8 cellular contexts compared by ENCODE assay signal in genomic region chr10:35563266-35563891, GRCh38. TPM values are rescaled to one million over a fixed set of nuclear protein-coding genes. Genes with fewer than 3 reads are reported as not detected.
A peak's percentile ranks its signal among the peaks of the same experiment; 100 is the strongest.
DNase-seq lines count a peak whose midpoint lies in the region; ATAC-seq, FAIRE-seq and TF ChIP-seq lines count a peak whose summit lies in the region.

No MANE protein-coding gene starts in this region.

- H3K79me2 ChIP-seq in GM23248 (ENCODE audit: insufficient read depth) (peaks cover 12% of the 10 kb centered on the region; the same call in 1 of the 2 replicates), HepG2 (ENCODE audit: insufficient read depth, low read length) (no peaks in the 10 kb centered on the region)

- H3K36me3 ChIP-seq in GM23248 (ENCODE audit: low read depth), result no peaks in the 10 kb centered on the region
- no peaks in the 10 kb centered on the region for H3K36me3 ChIP-seq in colonic mucosa
- peaks cover 22 to 55% of the 10 kb centered on the region in 2 experiments for H3K36me3 ChIP-seq in HepG2 (replicated peaks in 1 of 2; ENCODE audit: control insufficient read depth in 1 of 2, insufficient read depth in 2 of 2, low read length in 2 of 2)

- H3K27me3 ChIP-seq in GM23248 (replicated peaks; ENCODE audit: insufficient read depth) (no peaks in the 10 kb centered on the region), colonic mucosa (no peaks in the 10 kb centered on the region), HepG2 (ENCODE audit: control insufficient read depth in 1 of 2, insufficient read depth in 2 of 2, low read length in 2 of 2) (no peaks in the 10 kb centered on the region)

- no peaks in the 10 kb centered on the region for H3F3A ChIP-seq in GM23248 (ENCODE audit: insufficient read depth)

- FAIRE-seq in HepG2 (lab: Jason Lieb, UNC), result peak; percentile 75

- intact Hi-C loops in colonic mucosa (cut with DNase I) (loop anchor here (10.0 kb wide), 1 partner anchor 329 kb away; no protein-coding TSS in a partner anchor), HepG2 (cut with micrococcal nuclease; ENCODE audit: unreplicated experiment) (loop anchor here (2.0 kb wide), 1 partner anchor 225 kb away; no protein-coding TSS in a partner anchor)

- TF ChIP-seq CTCF in colonic mucosa (IDR thresholded peaks at IDR 0.05), result peak; percentile 97
- TF ChIP-seq CTCF in HepG2 (CRISPR knock-in tag; IDR thresholded peaks at IDR 0.05), result peak; percentile 89

- DNase-seq in DMS114 treated with DMSO at 0.1 percent for 48 hours (lab: John Stamatoyannopoulos, UW; ENCODE audit: unreplicated experiment), result peak; percentile 59
- DNase-seq in GM23248, result peak; percentile 79
- DNase-seq in NCI-H1694 treated with DMSO at 0.1 percent for 48 hours (lab: John Stamatoyannopoulos, UW), result peak; percentile 81
- peak; percentile 35 for DNase-seq in UCSD-AML1 (lab: John Stamatoyannopoulos, UW; ENCODE audit: unreplicated experiment)
- peak; percentile 45 for DNase-seq in colonic mucosa
- peak; percentile 64 for DNase-seq in HepG2 (ENCODE audit: low spot score)
- DNase-seq in stimulated activated CD8-positive, alpha-beta memory T cell treated with anti-CD3 and anti-CD28 coated beads, Interleukin-2, amount 100 ng/mL, for 48 hours (ENCODE audit: low read depth in 2 of 2), result peak; percentile 15 to 20

- no peak overlapping the region for H3K4me2 ChIP-seq in GM23248 (ENCODE audit: unreplicated experiment)
- H3K4me2 ChIP-seq in HepG2 (ENCODE audit: low read depth, low read length), result no peak overlapping the region

- H3K4me1 ChIP-seq in GM23248 (ENCODE audit: insufficient read depth) (peaks cover 15% of the 10 kb centered on the region), colonic mucosa (no peaks in the 10 kb centered on the region), HepG2 (ENCODE audit: insufficient read depth, low read length) (no peaks in the 10 kb centered on the region)

- ATAC-seq in HepG2 (peak; percentile 71), GM21528 (IDR thresholded peaks at IDR 0.05; ENCODE audit: low FRiP score, unreplicated experiment) (no peak)

- WGBS in GM23248 (ENCODE audit: low coverage in 1 of 2, low lambda C conversion rate in 2 of 2, missing lambda C conversion rate in 2 of 2), 2 experiments, result 54% methylated on average over 13 of the region's 13 CpGs
- WGBS in HepG2 (ENCODE audit: low lambda C conversion rate), result 43% methylated on average over 13 of the region's 13 CpGs

- no peak overlapping the region for H3K4me3 ChIP-seq in GM23248
- no peak overlapping the region for H3K4me3 ChIP-seq in colonic mucosa
- H3K4me3 ChIP-seq in HepG2 (replicated peaks in 1 of 3; ENCODE audit: insufficient read depth in 1 of 3, low read depth in 2 of 3, low read length in 3 of 3), result no peak overlapping the region

- POLR2A ChIA-PET in HepG2 (lab: Yijun Ruan, JAX), result no interaction called here

- H3K9me2 ChIP-seq in GM23248 (ENCODE audit: insufficient read depth), result no peaks in the 10 kb centered on the region

- CTCF ChIA-PET in HepG2 (lab: Yijun Ruan, JAX; ENCODE audit: low intra/inter-chr PET ratio, low total read pairs), result no interaction called here

- H4K20me1 ChIP-seq in GM23248 (ENCODE audit: insufficient read depth) (no peaks in the 10 kb centered on the region), HepG2 (ENCODE audit: insufficient read depth, low read length) (no peaks in the 10 kb centered on the region)

- in situ Hi-C loops in GM23248 (cut with MboI), result loop anchor here (25.0 kb wide), 1 partner anchor 451 kb away; no protein-coding TSS in a partner anchor
- in situ Hi-C loops in HepG2 (cut with HindIII; ENCODE audit: extremely low pct_ligation_motif_present, low pct_unique_long_range_greater_than_20kb), result loop anchor here (25.0 kb wide), 1 partner anchor 451 kb away; no protein-coding TSS in a partner anchor

- H3K27ac ChIP-seq in GM23248, result no peak overlapping the region
- no peak overlapping the region for H3K27ac ChIP-seq in colonic mucosa
- no peak overlapping the region for H3K27ac ChIP-seq in HepG2 (ENCODE audit: extremely low read length, insufficient read depth, low read length)

- TF ChIP-seq EP300 in HepG2 (IDR thresholded peaks at IDR 0.05; ENCODE audit: low read depth in 2 of 2, low read length in 2 of 2) (no peak), HepG2 (CRISPR knock-in tag; IDR thresholded peaks at IDR 0.05; ENCODE audit: borderline replicate concordance) (no peak)

- no TSS peak for BruUV-seq in HepG2 (replicated peaks; lab: Mats Ljungman, UMichigan)

- 0 out of 2 replicates have a peak, but pooled peaks have one; percentile 36 for TF ChIP-seq RAD21 in HepG2 (CRISPR knock-in tag; IDR thresholded peaks at IDR 0.05)

- H3K9me3 ChIP-seq in GM23248 (ENCODE audit: low read depth), result no peaks in the 10 kb centered on the region
- no peaks in the 10 kb centered on the region for H3K9me3 ChIP-seq in colonic mucosa
- no peaks in the 10 kb centered on the region for H3K9me3 ChIP-seq in HepG2 (ENCODE audit: low read length)

- H3K9ac ChIP-seq in GM23248 (no peak overlapping the region), colonic mucosa (ENCODE audit: low read depth in 2 of 2, low read length in 2 of 2) (no peak overlapping the region), HepG2 (ENCODE audit: insufficient read depth, low read depth, low read length) (no peak overlapping the region)

- H2AFZ ChIP-seq in GM23248, result no peak overlapping the region
- no peak overlapping the region for H2AFZ ChIP-seq in HepG2 (ENCODE audit: low read length)

- no peak for TF ChIP-seq POLR2A in HepG2 (IDR thresholded peaks at IDR 0.05; ENCODE audit: insufficient read depth in 1 of 2, low read depth in 2 of 2, low read length in 2 of 2)

TF ChIP-seq in HepG2, 621 proteins besides CTCF, POLR2A, EP300 and RAD21 (continues in another document):
- TF ChIP-seq SMC3 (IDR thresholded peaks at IDR 0.05; ENCODE audit: low read length), result peak; percentile 80
- no peak for TF ChIP-seq CREBL2 (CRISPR knock-in tag; IDR thresholded peaks at IDR 0.05; ENCODE audit: borderline replicate concordance)
- no peak for TF ChIP-seq HNF1A (IDR thresholded peaks at IDR 0.05; ENCODE audit: low read depth)
- TF ChIP-seq HNF1A (CRISPR knock-in tag; IDR thresholded peaks at IDR 0.05; ENCODE audit: borderline replicate concordance), result no peak
- no peak for TF ChIP-seq ARID2 (CRISPR knock-in tag; IDR thresholded peaks at IDR 0.05; ENCODE audit: borderline replicate concordance)

RNA-seq across cellular contexts. Expression of gene GJD4, which starts 41.8 kb away (rescaled TPM):
- not detected in 2 replicates for total RNA-seq in GM23248 (2014; rRNA removed; shearing (Covaris generic))
- not detected in 2 replicates for polyA plus RNA-seq in GM23248 (2016; fragmentation: Nextera tagmentation; extraction: Ambion mirVana)
- total RNA-seq in colonic mucosa, result not detected
- total RNA-seq in HepG2 (2016; rRNA removed; fragmentation: Illumina TruSeq; extraction: Trizol), result not detected in 2 replicates
- not detected in 2 replicates for total RNA-seq in HepG2 (2016; cell fraction: cytosol; rRNA removed; fragmentation: Illumina TruSeq; extraction: Trizol; ENCODE audit: low read depth)
- not detected in 2 replicates for total RNA-seq in HepG2 (2016; cell fraction: insoluble cytoplasmic fraction; rRNA removed; fragmentation: Illumina TruSeq; extraction: Trizol)
- total RNA-seq in HepG2 (2016; cell fraction: membrane; rRNA removed; fragmentation: Illumina TruSeq; extraction: Trizol), result not detected in 2 replicates
- not detected in 2 replicates for total RNA-seq in HepG2 (2016; cell fraction: nucleus; rRNA removed; fragmentation: Illumina TruSeq; extraction: Trizol)
- polyA plus RNA-seq in HepG2 (2011; rRNA removed), result not detected in 2 replicates
- not detected in 2 replicates for polyA plus RNA-seq in HepG2 (2011; cell fraction: cytosol; rRNA removed)
- not detected in 2 replicates for polyA plus RNA-seq in HepG2 (2011; cell fraction: nucleus; rRNA removed)
- polyA plus RNA-seq in HepG2 (2012), result not detected in 2 replicates
- polyA plus RNA-seq in HepG2 (2016; cell fraction: cytosol; fragmentation: Illumina TruSeq; extraction: Trizol; ENCODE audit: low read depth), result not detected in 2 replicates
- not detected in 2 replicates for polyA plus RNA-seq in HepG2 (2016; cell fraction: insoluble cytoplasmic fraction; fragmentation: Illumina TruSeq; extraction: Trizol; ENCODE audit: low read depth)
- polyA plus RNA-seq in HepG2 (2016; cell fraction: membrane; fragmentation: Illumina TruSeq; extraction: Trizol; ENCODE audit: low read depth), result not detected in 2 replicates
- not detected in 2 replicates for polyA plus RNA-seq in HepG2 (2016; cell fraction: nucleus; fragmentation: Illumina TruSeq; extraction: Trizol; ENCODE audit: insufficient read depth, low read depth)
- polyA minus RNA-seq in HepG2 (2011; rRNA and poly(A)+ RNA removed; ENCODE audit: low replicate concordance), result not detected in 2 replicates
- polyA minus RNA-seq in HepG2 (2011; cell fraction: cytosol; rRNA and poly(A)+ RNA removed), result not detected in 2 replicates
- polyA minus RNA-seq in HepG2 (2011; cell fraction: nucleus; rRNA and poly(A)+ RNA removed), result not detected in 2 replicates

Comparison
In these comparisons a context has a peak if more than half of its experiments do, and no peak if none do; other contexts are left out.
1. DNase-seq: peak in every context shown above with its lines; median percentile 81 in NCI-H1694 treated with DMSO at 0.1 percent for 48 hours; 79 in GM23248; 64 in HepG2; 59 in DMS114 treated with DMSO at 0.1 percent for 48 hours; 45 in colonic mucosa; 35 in UCSD-AML1; 18 in stimulated activated CD8-positive, alpha-beta memory T cell treated with anti-CD3 and anti-CD28 coated beads, Interleukin-2, amount 100 ng/mL, for 48 hours.